In genomic region chr3:61985020-61985419, GRCh38 we compare ENCODE assay signal across 1 cellular context.
TF ChIP-seq lines count a peak whose summit lies in the region.

No MANE protein-coding gene starts in this region.

TF ChIP-seq in HEK293, 187 proteins besides CTCF, POLR2A, EP300 and RAD21 (continued from another document):
- TF ChIP-seq ZBTB44 (tag by site-specific recombination; IDR thresholded peaks at IDR 0.05) (no peak), MZF1 (tag by site-specific recombination; IDR thresholded peaks at IDR 0.05; ENCODE audit: borderline replicate concordance) (0 out of 2 replicates have a peak, but pooled peaks have one; percentile 46), ZNF610 (tag by site-specific recombination; IDR thresholded peaks at IDR 0.05; ENCODE audit: borderline replicate concordance) (no peak), ZNF518A (tag by site-specific recombination; conservative IDR thresholded peaks at IDR 0.05; ENCODE audit: low read depth) (peak; percentile 61), ZNF121 (tag by site-specific recombination; IDR thresholded peaks at IDR 0.05) (no peak), ZNF670 (tag by site-specific recombination; IDR thresholded peaks at IDR 0.05; ENCODE audit: low read depth) (no peak), SCRT2 (tag by site-specific recombination; IDR thresholded peaks at IDR 0.05) (no peak), ZIC2 (tag by site-specific recombination; IDR thresholded peaks at IDR 0.05) (peak; percentile 45), ZNF114 (tag by site-specific recombination; IDR thresholded peaks at IDR 0.05) (no peak), PRDM6 (tag by site-specific recombination; IDR thresholded peaks at IDR 0.05) (no peak), ZNF223 (tag by site-specific recombination; IDR thresholded peaks at IDR 0.05) (no peak), ZNF140 (tag by site-specific recombination; IDR thresholded peaks at IDR 0.05) (no peak), ZNF37A (tag by site-specific recombination; IDR thresholded peaks at IDR 0.05) (no peak), BCL6B (tag by site-specific recombination; IDR thresholded peaks at IDR 0.05) (no peak), ZNF2 (tag by site-specific recombination; IDR thresholded peaks at IDR 0.05) (no peak), ZNF292 (tag by site-specific recombination; IDR thresholded peaks at IDR 0.05; ENCODE audit: borderline replicate concordance, low read depth) (no peak), ZNF391 (tag by site-specific recombination; IDR thresholded peaks at IDR 0.05; ENCODE audit: borderline replicate concordance, low read depth) (no peak), ZBTB21 (tag by site-specific recombination; IDR thresholded peaks at IDR 0.05) (peak; percentile 56), ZNF561 (tag by site-specific recombination; IDR thresholded peaks at IDR 0.05; ENCODE audit: borderline replicate concordance) (no peak), ZFP3 (tag by site-specific recombination; IDR thresholded peaks at IDR 0.05; ENCODE audit: low read depth) (no peak), ZNF311 (tag by site-specific recombination; IDR thresholded peaks at IDR 0.05; ENCODE audit: borderline replicate concordance) (no peak), ZNF132 (tag by site-specific recombination; IDR thresholded peaks at IDR 0.05; ENCODE audit: borderline replicate concordance) (no peak), ZNF16 (tag by site-specific recombination; IDR thresholded peaks at IDR 0.05; ENCODE audit: low read depth) (no peak), ZNF629 (tag by site-specific recombination; IDR thresholded peaks at IDR 0.05) (peak; percentile 37; the same call in 1 of the 2 replicates), ZNF473 (tag by site-specific recombination; IDR thresholded peaks at IDR 0.05) (no peak), ZNF701 (tag by site-specific recombination; IDR thresholded peaks at IDR 0.05) (no peak), ZNF48 (tag by site-specific recombination; IDR thresholded peaks at IDR 0.05) (no peak), ZNF398 (tag by site-specific recombination; IDR thresholded peaks at IDR 0.05) (peak; percentile 68), ZNF157 (tag by site-specific recombination; IDR thresholded peaks at IDR 0.05) (no peak), ZNF555 (tag by site-specific recombination; conservative IDR thresholded peaks at IDR 0.05) (no peak), ZNF624 (tag by site-specific recombination; IDR thresholded peaks at IDR 0.05) (no peak), ZNF404 (tag by site-specific recombination; IDR thresholded peaks at IDR 0.05) (no peak), ZNF580 (tag by site-specific recombination; IDR thresholded peaks at IDR 0.05) (peak; percentile 8; the same call in 1 of the 2 replicates), ZFP41 (tag by site-specific recombination; IDR thresholded peaks at IDR 0.05; ENCODE audit: borderline replicate concordance) (no peak), ZNF366 (tag by site-specific recombination; conservative IDR thresholded peaks at IDR 0.05) (no peak), ZNF626 (tag by site-specific recombination; IDR thresholded peaks at IDR 0.05) (no peak), FEZF1 (tag by site-specific recombination; IDR thresholded peaks at IDR 0.05) (peak; percentile 89), ZSCAN23 (tag by site-specific recombination; IDR thresholded peaks at IDR 0.05) (no peak), ZNF23 (tag by site-specific recombination; IDR thresholded peaks at IDR 0.05; ENCODE audit: borderline replicate concordance) (no peak), HOXA7 (CRISPR knock-in tag; IDR thresholded peaks at IDR 0.05; ENCODE audit: borderline replicate concordance) (no peak), OSR2 (tag by site-specific recombination; IDR thresholded peaks at IDR 0.05) (no peak), ZFHX2 (tag by site-specific recombination; conservative IDR thresholded peaks at IDR 0.05) (no peak), ZNF521 (tag by site-specific recombination; IDR thresholded peaks at IDR 0.05) (no peak), ZNF175 (tag by site-specific recombination; IDR thresholded peaks at IDR 0.05) (no peak)
- TF ChIP-seq, protein P1, sequence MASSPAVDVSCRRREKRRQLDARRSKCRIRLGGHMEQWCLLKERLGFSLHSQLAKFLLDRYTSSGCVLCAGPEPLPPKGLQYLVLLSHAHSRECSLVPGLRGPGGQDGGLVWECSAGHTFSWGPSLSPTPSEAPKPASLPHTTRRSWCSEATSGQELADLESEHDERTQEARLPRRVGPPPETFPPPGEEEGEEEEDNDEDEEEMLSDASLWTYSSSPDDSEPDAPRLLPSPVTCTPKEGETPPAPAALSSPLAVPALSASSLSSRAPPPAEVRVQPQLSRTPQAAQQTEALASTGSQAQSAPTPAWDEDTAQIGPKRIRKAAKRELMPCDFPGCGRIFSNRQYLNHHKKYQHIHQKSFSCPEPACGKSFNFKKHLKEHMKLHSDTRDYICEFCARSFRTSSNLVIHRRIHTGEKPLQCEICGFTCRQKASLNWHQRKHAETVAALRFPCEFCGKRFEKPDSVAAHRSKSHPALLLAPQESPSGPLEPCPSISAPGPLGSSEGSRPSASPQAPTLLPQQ (tag by site-specific recombination; IDR thresholded peaks at IDR 0.05) = peak; percentile 90
- TF ChIP-seq, protein P2, sequence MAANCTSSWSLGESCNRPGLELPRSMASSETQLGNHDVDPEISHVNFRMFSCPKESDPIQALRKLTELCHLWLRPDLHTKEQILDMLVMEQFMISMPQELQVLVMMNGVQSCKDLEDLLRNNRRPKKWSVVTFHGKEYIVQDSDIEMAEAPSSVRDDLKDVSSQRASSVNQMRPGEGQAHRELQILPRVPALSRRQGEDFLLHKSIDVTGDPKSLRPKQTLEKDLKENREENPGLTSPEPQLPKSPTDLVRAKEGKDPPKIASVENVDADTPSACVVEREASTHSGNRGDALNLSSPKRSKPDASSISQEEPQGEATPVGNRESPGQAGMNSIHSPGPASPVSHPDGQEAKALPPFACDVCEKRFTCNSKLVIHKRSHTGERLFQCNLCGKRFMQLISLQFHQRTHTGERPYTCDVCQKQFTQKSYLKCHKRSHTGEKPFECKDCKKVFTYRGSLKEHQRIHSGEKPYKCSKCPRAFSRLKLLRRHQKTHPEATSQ (tag by site-specific recombination; IDR thresholded peaks at IDR 0.05) = no peak
- TF ChIP-seq, protein P3, sequence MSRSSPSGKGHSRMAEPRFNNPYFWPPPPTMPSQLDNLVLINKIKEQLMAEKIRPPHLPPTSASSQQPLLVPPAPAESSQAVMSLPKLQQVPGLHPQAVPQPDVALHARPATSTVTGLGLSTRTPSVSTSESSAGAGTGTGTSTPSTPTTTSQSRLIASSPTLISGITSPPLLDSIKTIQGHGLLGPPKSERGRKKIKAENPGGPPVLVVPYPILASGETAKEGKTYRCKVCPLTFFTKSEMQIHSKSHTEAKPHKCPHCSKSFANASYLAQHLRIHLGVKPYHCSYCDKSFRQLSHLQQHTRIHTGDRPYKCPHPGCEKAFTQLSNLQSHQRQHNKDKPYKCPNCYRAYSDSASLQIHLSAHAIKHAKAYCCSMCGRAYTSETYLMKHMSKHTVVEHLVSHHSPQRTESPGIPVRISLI (tag by site-specific recombination; IDR thresholded peaks at IDR 0.05) = no peak
- TF ChIP-seq, protein P4, sequence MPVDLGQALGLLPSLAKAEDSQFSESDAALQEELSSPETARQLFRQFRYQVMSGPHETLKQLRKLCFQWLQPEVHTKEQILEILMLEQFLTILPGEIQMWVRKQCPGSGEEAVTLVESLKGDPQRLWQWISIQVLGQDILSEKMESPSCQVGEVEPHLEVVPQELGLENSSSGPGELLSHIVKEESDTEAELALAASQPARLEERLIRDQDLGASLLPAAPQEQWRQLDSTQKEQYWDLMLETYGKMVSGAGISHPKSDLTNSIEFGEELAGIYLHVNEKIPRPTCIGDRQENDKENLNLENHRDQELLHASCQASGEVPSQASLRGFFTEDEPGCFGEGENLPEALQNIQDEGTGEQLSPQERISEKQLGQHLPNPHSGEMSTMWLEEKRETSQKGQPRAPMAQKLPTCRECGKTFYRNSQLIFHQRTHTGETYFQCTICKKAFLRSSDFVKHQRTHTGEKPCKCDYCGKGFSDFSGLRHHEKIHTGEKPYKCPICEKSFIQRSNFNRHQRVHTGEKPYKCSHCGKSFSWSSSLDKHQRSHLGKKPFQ (tag by site-specific recombination; IDR thresholded peaks at IDR 0.05) = no peak
